ENCODE assay signal across 13 cellular contexts in genomic region chr1:183808296-183809027, GRCh38. TPM values are rescaled to one million over a fixed set of nuclear protein-coding genes. Genes with fewer than 3 reads are reported as not detected.
DNase-seq lines count a peak whose midpoint lies in the region; ATAC-seq, FAIRE-seq and TF ChIP-seq lines count a peak whose summit lies in the region.
"Had no signal": no experiment of that assay in that cellular context is flagged by ENCODE, and none has a peak within 500 bp of the region (broad histone marks: within the 10 kb centered on the region; RNA-seq: fewer than 3 reads in every experiment).

No MANE protein-coding gene starts in this region.

- no peak for ATAC-seq in HG02642 (IDR thresholded peaks at IDR 0.05; ENCODE audit: poor library complexity, unreplicated experiment)

- no peak for TF ChIP-seq CTCF in fibroblast of mammary gland (conservative IDR thresholded peaks at IDR 0.05; ENCODE audit: control insufficient read depth, insufficient read depth, low read depth, low read length)

- DNase-seq in RPMI7951 (ENCODE audit: low read depth) (peak; percentile 44), fibroblast of mammary gland (ENCODE audit: low read depth) (peak; percentile 73), renal cortical epithelial cell (ENCODE audit: low read depth) (peak; percentile 67), NOMO-1 (lab: John Stamatoyannopoulos, UW; ENCODE audit: unreplicated experiment in 2 of 2) (no peak), NCI-H2227 (lab: John Stamatoyannopoulos, UW; ENCODE audit: unreplicated experiment) (no peak), NCI-H69 (lab: John Stamatoyannopoulos, UW) (no peak)
- DNase-seq: activated CD4-positive, alpha-beta T cell treated with anti-CD3 and anti-CD28 coated beads, Interleukin-2, amount 50 U/mL, for 1 hour; NCI-H524; posterior cingulate gyrus; RPMI8226; stimulated activated CD4-positive, alpha-beta T cell treated with anti-CD3 and anti-CD28 coated beads, Interleukin-1b, Interleukin-23, amount 100 ng/mL, for 48 hours had no signal

- peak; percentile 83 for FAIRE-seq in G401.6 (lab: Jason Lieb, UNC)

- no peak overlapping the region for H3K4me3 ChIP-seq in fibroblast of mammary gland (ENCODE audit: control insufficient read depth, low read depth, low read length)

RNA-seq across cellular contexts. Expression of gene RGL1, which starts 3.5 kb away (rescaled TPM):
- 19.2 and 23.6 TPM in 2 replicates for total RNA-seq in RPMI7951 (2014; rRNA removed; shearing (Covaris generic))
- 3.1 and 5.9 TPM in 2 replicates for total RNA-seq in renal cortical epithelial cell

Comparison
In these comparisons a context has a peak if more than half of its experiments do, and no peak if none do; other contexts are left out.
1. DNase-seq: peak in RPMI7951 (single experiment), fibroblast of mammary gland (single experiment) and renal cortical epithelial cell (single experiment); none in NOMO-1 (0 of 2), NCI-H2227 (single experiment) and NCI-H69 (single experiment).